26 cellular contexts compared by ENCODE assay signal in genomic region chr11:44968510-44968909, GRCh38. TPM values are rescaled to one million over a fixed set of nuclear protein-coding genes. Genes with fewer than 3 reads are reported as not detected.
A peak's percentile ranks its signal among the peaks of the same experiment; 100 is the strongest.
DNase-seq lines count a peak whose midpoint lies in the region; ATAC-seq, FAIRE-seq and TF ChIP-seq lines count a peak whose summit lies in the region.
"Had no signal": no experiment of that assay in that cellular context is flagged by ENCODE, and none has a peak within 500 bp of the region (broad histone marks: within the 10 kb centered on the region; RNA-seq: fewer than 3 reads in every experiment).

No MANE protein-coding gene starts in this region.

- no peak overlapping the region for H3K9ac ChIP-seq in SK-N-SH
- H3K9ac ChIP-seq in Karpas-422 (ENCODE audit: low read length) = no peak overlapping the region
- H3K9ac ChIP-seq: BLaER1 treated with 17β-estradiol and CSF1 and Interleukin-3, amounts not matched to agents 10 nM and 100 nM had no signal

- no peak for TF ChIP-seq CTCF in SK-N-SH (IDR thresholded peaks at IDR 0.05)

- 31% methylated on average over 3 of the region's 3 CpGs for WGBS in SK-N-SH (ENCODE audit: low lambda C conversion rate)

- POLR2A ChIA-PET in SK-N-SH (lab: Yijun Ruan, JAX) = no interaction called here

- no peaks in the 10 kb centered on the region for H3F3A ChIP-seq in SK-N-SH (replicated peaks; ENCODE audit: insufficient read depth)

- DNase-seq in DMS79 treated with DMSO at 0.1 percent for 48 hours (lab: John Stamatoyannopoulos, UW) (peak; percentile 37), DMS79 (lab: John Stamatoyannopoulos, UW) (no peak), SK-N-SH (no peak), NCI-H69 (lab: John Stamatoyannopoulos, UW) (peak; percentile 88), Karpas-422 (no peak), GM12892 (ENCODE audit: insufficient read length) (no peak)
- DNase-seq: Calu3; CD4-positive, alpha-beta memory T cell; DMS53; GOT3; HCEC 1CT; KG1; MV-4-11; NCI-H1436; NCI-H2029; NCI-H510A treated with DMSO at 0.1 percent for 48 hours; NCI-H774; PC-9; RPMI8226; SHP77 treated with DMSO at 0.1 percent for 48 hours; T-cell had no signal

- FAIRE-seq in GM12892 (lab: Jason Lieb, UNC) = no peak

- no peak for TF ChIP-seq RAD21 in SK-N-SH (IDR thresholded peaks at IDR 0.05; ENCODE audit: low read length)

- H3K4me2 ChIP-seq in SK-N-SH = no peak overlapping the region
- no peak overlapping the region for H3K4me2 ChIP-seq in Karpas-422 (ENCODE audit: low read depth, low read length, poor library complexity, severe bottlenecking)
- H3K4me2 ChIP-seq: PC-9 had no signal

- CTCF ChIA-PET in SK-N-SH (lab: Yijun Ruan, JAX) = interaction anchor here (1.1 to 1.3 kb wide), 3 partner anchors 11 to 142 kb away, joined by 3 to 7 read pairs (median 3); no protein-coding TSS in a partner anchor

- no peak overlapping the region for H3K4me3 ChIP-seq in SK-N-SH (ENCODE audit: low read depth in 2 of 2, low read length in 1 of 2)
- no peak overlapping the region for H3K4me3 ChIP-seq in Karpas-422 (ENCODE audit: low read length)
- H3K4me3 ChIP-seq: BLaER1 treated with 17β-estradiol and CSF1 and Interleukin-3, amounts not matched to agents 10 nM and 100 nM; PC-9; SK-N-MC had no signal

- H3K79me2 ChIP-seq in SK-N-SH (ENCODE audit: insufficient read depth) (no peaks in the 10 kb centered on the region), Karpas-422 (ENCODE audit: low read length) (no peaks in the 10 kb centered on the region)

- TF ChIP-seq POLR2A in GM12892 (IDR thresholded peaks at IDR 0.05; ENCODE audit: low read depth, low read length) = no peak

- no peak for ATAC-seq in SK-N-SH treated with all-trans-retinoic acid at 6 μM for 48 hours
- no peak for ATAC-seq in HG02571 (IDR thresholded peaks at IDR 0.05; ENCODE audit: unreplicated experiment)
- ATAC-seq: T-cell had no signal

- TF ChIP-seq EP300 in SK-N-SH (IDR thresholded peaks at IDR 0.05; ENCODE audit: borderline replicate concordance in 1 of 2, low read depth in 1 of 2, low read length in 1 of 2) = no peak

- H3K27ac ChIP-seq in SK-N-SH (ENCODE audit: low read depth in 2 of 2, low read length in 1 of 2) = no peak overlapping the region
- H3K27ac ChIP-seq in Karpas-422 (ENCODE audit: low read length) = no peak overlapping the region
- H3K27ac ChIP-seq: 22Rv1; BLaER1 treated with 17β-estradiol and CSF1 and Interleukin-3, amounts not matched to agents 10 nM and 100 nM; PC-9; SK-N-MC had no signal

- no peaks in the 10 kb centered on the region; a peak in 1 of 4 replicates for H3K4me1 ChIP-seq in SK-N-SH (ENCODE audit: control insufficient read depth in 1 of 2, insufficient read depth in 2 of 2, low read depth in 1 of 2, low read length in 1 of 2)
- peaks cover 11% of the 10 kb centered on the region; the same call in 1 of the 2 replicates for H3K4me1 ChIP-seq in Karpas-422 (ENCODE audit: low read length)

- peaks cover 6% of the 10 kb centered on the region; the same call in 1 of the 2 replicates for H3K27me3 ChIP-seq in SK-N-SH (ENCODE audit: insufficient read depth)
- H3K27me3 ChIP-seq in Karpas-422 (ENCODE audit: low read length) = no peaks in the 10 kb centered on the region
- H3K27me3 ChIP-seq: BLaER1 treated with 17β-estradiol and CSF1 and Interleukin-3, amounts not matched to agents 10 nM and 100 nM had no signal

- H3K36me3 ChIP-seq in SK-N-SH (replicated peaks in 1 of 2; ENCODE audit: control insufficient read depth in 1 of 2, insufficient read depth in 2 of 2, low read length in 1 of 2) = no peaks in the 10 kb centered on the region
- H3K36me3 ChIP-seq in Karpas-422 (ENCODE audit: insufficient read depth, low read length) = no peaks in the 10 kb centered on the region
- H3K36me3 ChIP-seq: BLaER1 treated with 17β-estradiol and CSF1 and Interleukin-3, amounts not matched to agents 10 nM and 100 nM had no signal

- H4K20me1 ChIP-seq in SK-N-SH (ENCODE audit: insufficient read depth) = no peaks in the 10 kb centered on the region
- H4K20me1 ChIP-seq in Karpas-422 (ENCODE audit: insufficient read depth, low read depth, low read length) = no peaks in the 10 kb centered on the region
- H4K20me1 ChIP-seq: BLaER1 treated with 17β-estradiol and CSF1 and Interleukin-3, amounts not matched to agents 10 nM and 100 nM had no signal

- H2AFZ ChIP-seq in SK-N-SH (ENCODE audit: low read depth) (no peak overlapping the region), Karpas-422 (ENCODE audit: low read length) (no peak overlapping the region)
- H2AFZ ChIP-seq: PC-9 had no signal

- H3K9me2 ChIP-seq in SK-N-SH = no peaks in the 10 kb centered on the region
- no peaks in the 10 kb centered on the region for H3K9me2 ChIP-seq in Karpas-422 (replicated peaks; ENCODE audit: insufficient read depth, low read length)

- H3K9me3 ChIP-seq in SK-N-SH = no peaks in the 10 kb centered on the region
- no peaks in the 10 kb centered on the region for H3K9me3 ChIP-seq in Karpas-422 (ENCODE audit: low read length)
- H3K9me3 ChIP-seq: BLaER1 treated with 17β-estradiol and CSF1 and Interleukin-3, amounts not matched to agents 10 nM and 100 nM had no signal

TF ChIP-seq in SK-N-SH treated with all-trans-retinoic acid at 6 μM for 48 hours, 23 proteins besides CTCF, POLR2A, EP300 and RAD21:
- no peak for TF ChIP-seq BACH2 (CRISPR knock-in tag; IDR thresholded peaks at IDR 0.05; ENCODE audit: borderline replicate concordance)
- TF ChIP-seq ZNF70 (CRISPR knock-in tag; IDR thresholded peaks at IDR 0.05) = peak; percentile 23; the same call in 1 of the 2 replicates
- no peak for TF ChIP-seq ESRRG (CRISPR knock-in tag; IDR thresholded peaks at IDR 0.05)
- peak; percentile 17; the same call in 1 of the 2 replicates for TF ChIP-seq ISL1 (CRISPR knock-in tag; IDR thresholded peaks at IDR 0.05)

TF ChIP-seq in SK-N-SH, 30 proteins besides CTCF, POLR2A, EP300 and RAD21:
- TF ChIP-seq CHD2 (IDR thresholded peaks at IDR 0.05; ENCODE audit: low read length, partially characterized antibody) (no peak), YY1 (IDR thresholded peaks at IDR 0.05; ENCODE audit: low read depth) (no peak), FOSL2 (IDR thresholded peaks at IDR 0.05; ENCODE audit: borderline replicate concordance, low read depth) (no peak), FOXJ3 (CRISPR knock-in tag; IDR thresholded peaks at IDR 0.05) (no peak), RCOR1 (IDR thresholded peaks at IDR 0.05; ENCODE audit: low read length) (no peak; the same call in 1 of the 2 replicates), TAF1 (IDR thresholded peaks at IDR 0.05; ENCODE audit: borderline replicate concordance, low read depth, low read length) (no peak), TEAD4 (IDR thresholded peaks at IDR 0.05; ENCODE audit: borderline replicate concordance, insufficient read depth) (no peak), POLR2AphosphoS5 (IDR thresholded peaks at IDR 0.05; ENCODE audit: low read depth, low read length) (no peak), MAX (IDR thresholded peaks at IDR 0.05; ENCODE audit: low read depth) (no peak), TCF12 (IDR thresholded peaks at IDR 0.05) (no peak), FOXM1 (IDR thresholded peaks at IDR 0.05; ENCODE audit: low read depth) (no peak), SMC3 (IDR thresholded peaks at IDR 0.05; ENCODE audit: low read depth, low read length) (no peak), EZH2phosphoT487 (IDR thresholded peaks at IDR 0.05; ENCODE audit: borderline replicate concordance, low read depth) (no peak), MEF2A (IDR thresholded peaks at IDR 0.05; ENCODE audit: borderline replicate concordance, low read depth) (no peak), ELF1 (IDR thresholded peaks at IDR 0.05) (no peak), GATA2 (CRISPR knock-in tag; IDR thresholded peaks at IDR 0.05) (no peak)
- TF ChIP-seq, protein P1, sequence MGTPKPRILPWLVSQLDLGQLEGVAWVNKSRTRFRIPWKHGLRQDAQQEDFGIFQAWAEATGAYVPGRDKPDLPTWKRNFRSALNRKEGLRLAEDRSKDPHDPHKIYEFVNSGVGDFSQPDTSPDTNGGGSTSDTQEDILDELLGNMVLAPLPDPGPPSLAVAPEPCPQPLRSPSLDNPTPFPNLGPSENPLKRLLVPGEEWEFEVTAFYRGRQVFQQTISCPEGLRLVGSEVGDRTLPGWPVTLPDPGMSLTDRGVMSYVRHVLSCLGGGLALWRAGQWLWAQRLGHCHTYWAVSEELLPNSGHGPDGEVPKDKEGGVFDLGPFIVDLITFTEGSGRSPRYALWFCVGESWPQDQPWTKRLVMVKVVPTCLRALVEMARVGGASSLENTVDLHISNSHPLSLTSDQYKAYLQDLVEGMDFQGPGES (IDR thresholded peaks at IDR 0.05; ENCODE audit: low read depth, low read length) = no peak
- TF ChIP-seq, protein P2, sequence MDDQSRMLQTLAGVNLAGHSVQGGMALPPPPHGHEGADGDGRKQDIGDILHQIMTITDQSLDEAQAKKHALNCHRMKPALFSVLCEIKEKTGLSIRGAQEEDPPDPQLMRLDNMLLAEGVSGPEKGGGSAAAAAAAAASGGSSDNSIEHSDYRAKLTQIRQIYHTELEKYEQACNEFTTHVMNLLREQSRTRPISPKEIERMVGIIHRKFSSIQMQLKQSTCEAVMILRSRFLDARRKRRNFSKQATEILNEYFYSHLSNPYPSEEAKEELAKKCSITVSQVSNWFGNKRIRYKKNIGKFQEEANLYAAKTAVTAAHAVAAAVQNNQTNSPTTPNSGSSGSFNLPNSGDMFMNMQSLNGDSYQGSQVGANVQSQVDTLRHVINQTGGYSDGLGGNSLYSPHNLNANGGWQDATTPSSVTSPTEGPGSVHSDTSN (IDR thresholded peaks at IDR 0.05) = no peak

RNA-seq across cellular contexts. Expression of gene TP53I11, which starts 17.8 kb away (rescaled TPM):
- polyA plus RNA-seq in SK-N-SH (2012; rRNA removed) = 6.0 and 6.6 TPM in 2 replicates
- 3.0 and 4.5 TPM in 2 replicates for polyA plus RNA-seq in SK-N-SH (2012; cell fraction: cytosol; rRNA removed)
- 8.3 and 15.2 TPM in 2 replicates for polyA plus RNA-seq in SK-N-SH (2012; cell fraction: nucleus; rRNA removed)
- total RNA-seq in Karpas-422 (2014; rRNA removed; shearing (Covaris generic); ENCODE audit: low replicate concordance) = 0.34 and 0.72 TPM in 2 replicates
- not detected for polyA plus RNA-seq in GM12892 (2012; ENCODE audit: missing spikeins)

Comparison
In these comparisons a context has a peak if more than half of its experiments do, and no peak if none do; other contexts are left out.
1. DNase-seq: peak in DMS79 treated with DMSO at 0.1 percent for 48 hours (single experiment) and NCI-H69 (single experiment); none in DMS79 (single experiment), SK-N-SH (single experiment), Karpas-422 (single experiment) and GM12892 (single experiment).